24 cellular contexts compared by ENCODE assay signal in genomic region chr10:26221571-26221970, GRCh38. TPM values are rescaled to one million over a fixed set of nuclear protein-coding genes. Genes with fewer than 3 reads are reported as not detected.
"Had no signal": no experiment of that assay in that cellular context is flagged by ENCODE, and none has a peak within 500 bp of the region (broad histone marks: within the 10 kb centered on the region; RNA-seq: fewer than 3 reads in every experiment).

No MANE protein-coding gene starts in this region.

- H3K9me3 Mint-ChIP-seq: activated B cell treated with CpG ODN at 0.5 μM for 24 hours; activated CD4-positive, alpha-beta memory T cell treated with anti-CD3 and anti-CD28 coated beads, Interleukin-2, amount 10 ng/mL, durations not matched to agents 7 days and 5 days; activated naive CD8-positive, alpha-beta T cell treated with anti-CD3 and anti-CD28 coated beads for 36 hours; activated T-helper 17 cell treated with anti-CD3 and anti-CD28 coated beads, Interleukin-2, amount 50 U/mL, for 72 hours; neural crest cell; stimulated activated naive CD8-positive, alpha-beta T cell treated with anti-CD3 and anti-CD28 coated beads, Interleukin-15, Interleukin-2, amounts not matched to agents 100 ng/mL and 50 ng/mL, for 24 hours had no signal

- H3K9me3 ChIP-seq: left lung, prostate gland, right atrium auricular region had no signal

- H3K4me1 Mint-ChIP-seq: activated T-helper 17 cell treated with anti-CD3 and anti-CD28 coated beads, Interleukin-2, amount 50 U/mL, for 72 hours had no signal

- ATAC-seq: activated CD8-positive, alpha-beta memory T cell treated with anti-CD3 and anti-CD28 coated beads, Interleukin-2, amount 10 ng/mL, durations not matched to agents 7 days and 5 days; activated T-helper 17 cell treated with anti-CD3 and anti-CD28 coated beads, Interleukin-2, amount 50 U/mL, for 72 hours; foreskin keratinocyte; left lung had no signal

- H3K4me3 Mint-ChIP-seq: activated B cell treated with CpG ODN at 0.5 μM for 24 hours; activated CD4-positive, alpha-beta memory T cell treated with anti-CD3 and anti-CD28 coated beads, Interleukin-2, amount 10 ng/mL, durations not matched to agents 7 days and 5 days; activated CD8-positive, alpha-beta memory T cell treated with anti-CD3 and anti-CD28 coated beads, Interleukin-2, amount 10 ng/mL, durations not matched to agents 7 days and 5 days; activated naive CD8-positive, alpha-beta T cell treated with anti-CD3 and anti-CD28 coated beads for 36 hours; activated T-helper 17 cell treated with anti-CD3 and anti-CD28 coated beads, Interleukin-2, amount 50 U/mL, for 72 hours; neural crest cell; stimulated activated naive CD8-positive, alpha-beta T cell treated with anti-CD3 and anti-CD28 coated beads, Interleukin-15, Interleukin-2, amounts not matched to agents 100 ng/mL and 50 ng/mL, for 24 hours had no signal

- H3K4me1 ChIP-seq: foreskin keratinocyte had no signal

- H3K36me3 ChIP-seq: left lung, prostate gland, right atrium auricular region had no signal

- H3K4me3 ChIP-seq: left lung, prostate gland, right atrium auricular region had no signal

- DNase-seq: activated B cell treated with CpG ODN at 0.5 μM for 24 hours; activated CD4-positive, alpha-beta memory T cell treated with anti-CD3 and anti-CD28 coated beads, Interleukin-2, amount 10 ng/mL, durations not matched to agents 7 days and 5 days; activated CD4-positive, alpha-beta T cell treated with anti-CD3 and anti-CD28 coated beads for 4 hours; activated CD8-positive, alpha-beta memory T cell treated with anti-CD3 and anti-CD28 coated beads, Interleukin-2, amount 10 ng/mL, durations not matched to agents 7 days and 5 days; activated naive CD4-positive, alpha-beta T cell; activated naive CD8-positive, alpha-beta T cell treated with anti-CD3 and anti-CD28 coated beads for 36 hours; activated T-cell treated with anti-CD3 and anti-CD28 coated beads, Interleukin-2, amount 50 U/mL, for 1 hour; amniotic stem cell; foreskin keratinocyte; left lung; mammary epithelial cell; trophoblast cell had no signal

- H3K27ac ChIP-seq: epithelial cell of prostate, foreskin keratinocyte, left lung, prostate gland, right atrium auricular region had no signal

- H3K36me3 Mint-ChIP-seq: activated naive CD8-positive, alpha-beta T cell treated with anti-CD3 and anti-CD28 coated beads for 36 hours had no signal

- H3K27ac Mint-ChIP-seq: activated B cell treated with CpG ODN at 0.5 μM for 24 hours; activated CD4-positive, alpha-beta memory T cell treated with anti-CD3 and anti-CD28 coated beads, Interleukin-2, amount 10 ng/mL, durations not matched to agents 7 days and 5 days; activated CD8-positive, alpha-beta memory T cell treated with anti-CD3 and anti-CD28 coated beads, Interleukin-2, amount 10 ng/mL, durations not matched to agents 7 days and 5 days; activated naive CD8-positive, alpha-beta T cell treated with anti-CD3 and anti-CD28 coated beads for 36 hours; activated T-helper 17 cell treated with anti-CD3 and anti-CD28 coated beads, Interleukin-2, amount 50 U/mL, for 72 hours; stimulated activated naive CD8-positive, alpha-beta T cell treated with anti-CD3 and anti-CD28 coated beads, Interleukin-15, Interleukin-2, amounts not matched to agents 100 ng/mL and 50 ng/mL, for 24 hours had no signal

RNA-seq across cellular contexts. Expression of gene GAD2, which starts 5.0 kb away (rescaled TPM):
- total RNA-seq: activated B cell treated with CpG ODN at 0.5 μM for 24 hours; activated CD4-positive, alpha-beta memory T cell treated with anti-CD3 and anti-CD28 coated beads, Interleukin-2, amount 10 ng/mL, durations not matched to agents 7 days and 5 days; activated CD8-positive, alpha-beta memory T cell treated with anti-CD3 and anti-CD28 coated beads, Interleukin-2, amount 10 ng/mL, durations not matched to agents 7 days and 5 days; activated naive CD8-positive, alpha-beta T cell treated with anti-CD3 and anti-CD28 coated beads for 36 hours; activated T-helper 17 cell treated with anti-CD3 and anti-CD28 coated beads, Interleukin-2, amount 50 U/mL, for 72 hours; cardiac septum; dermis microvascular lymphatic vessel endothelial cell; fibroblast of lung; foreskin keratinocyte; kidney epithelial cell; left lung; mammary epithelial cell; myocyte; osteocyte; right atrium auricular region had no signal
- polyA plus RNA-seq: fibroblast of lung, foreskin keratinocyte, mammary epithelial cell had no signal
